In genomic region chr13:33006646-33007045, GRCh38 we compare ENCODE assay signal across 18 cellular contexts. TPM values are rescaled to one million over a fixed set of nuclear protein-coding genes. Genes with fewer than 3 reads are reported as not detected.
A peak's percentile ranks its signal among the peaks of the same experiment; 100 is the strongest.
DNase-seq lines count a peak whose midpoint lies in the region; ATAC-seq, FAIRE-seq and TF ChIP-seq lines count a peak whose summit lies in the region.
"Had no signal": no experiment of that assay in that cellular context is flagged by ENCODE, and none has a peak within 500 bp of the region (broad histone marks: within the 10 kb centered on the region; RNA-seq: fewer than 3 reads in every experiment).

No MANE protein-coding gene starts in this region.

- peak overlapping the region; percentile 19 for H3K27ac ChIP-seq in HepG2 (ENCODE audit: extremely low read length, insufficient read depth, low read length)
- H3K27ac ChIP-seq: 22Rv1, GM23248, HL-60 had no signal

- no peak for ATAC-seq in HepG2
- no peak for ATAC-seq in GM18511 (IDR thresholded peaks at IDR 0.05; ENCODE audit: unreplicated experiment)
- ATAC-seq: CD8-positive, alpha-beta T cell; HCT116 had no signal

- CTCF ChIA-PET in HepG2 (lab: Yijun Ruan, JAX; ENCODE audit: low intra/inter-chr PET ratio, low total read pairs), result no interaction called here

- H3K27me3 ChIP-seq in HepG2 (ENCODE audit: control insufficient read depth in 1 of 2, insufficient read depth in 2 of 2, low read length in 2 of 2), result no peaks in the 10 kb centered on the region

- no peak for TF ChIP-seq RAD21 in HepG2 (CRISPR knock-in tag; IDR thresholded peaks at IDR 0.05)

- peaks cover 18% of the 10 kb centered on the region for H3K4me1 ChIP-seq in HepG2 (ENCODE audit: insufficient read depth, low read length)
- H3K4me1 ChIP-seq: Caco-2 had no signal

- no peak for TF ChIP-seq EP300 in HepG2 (IDR thresholded peaks at IDR 0.05; ENCODE audit: low read depth in 2 of 2, low read length in 2 of 2)
- no peak for TF ChIP-seq EP300 in HepG2 (CRISPR knock-in tag; IDR thresholded peaks at IDR 0.05; ENCODE audit: borderline replicate concordance)

- POLR2A ChIA-PET in HepG2 (lab: Yijun Ruan, JAX), result no interaction called here

- TF ChIP-seq POLR2A in HepG2 (IDR thresholded peaks at IDR 0.05; ENCODE audit: insufficient read depth in 1 of 2, low read depth in 2 of 2, low read length in 2 of 2), result no peak

- in situ Hi-C loops in HepG2 (cut with HindIII; ENCODE audit: extremely low pct_ligation_motif_present, low pct_unique_long_range_greater_than_20kb), result no loop called here

- peak overlapping the region; percentile 10; the same call in 1 of the 2 replicates for H3K4me2 ChIP-seq in HepG2 (ENCODE audit: low read depth, low read length)

- H3K9ac ChIP-seq in HepG2 (ENCODE audit: insufficient read depth, low read depth, low read length), result no peak overlapping the region
- H3K9ac ChIP-seq: GM23248 had no signal

- peaks cover 14% of the 10 kb centered on the region for H3K9me3 ChIP-seq in HepG2 (ENCODE audit: low read length)
- H3K9me3 ChIP-seq: Caco-2 had no signal

- no TSS peak for BruUV-seq in HepG2 (replicated peaks; lab: Mats Ljungman, UMichigan)

- intact Hi-C loops in HepG2 (cut with micrococcal nuclease; ENCODE audit: unreplicated experiment), result no loop called here

- TF ChIP-seq CTCF in HepG2 (CRISPR knock-in tag; IDR thresholded peaks at IDR 0.05), result no peak

- H3K79me2 ChIP-seq in HepG2 (ENCODE audit: insufficient read depth, low read length), result no peaks in the 10 kb centered on the region

- no peak overlapping the region for H2AFZ ChIP-seq in HepG2 (ENCODE audit: low read length)
- H2AFZ ChIP-seq: GM23248 had no signal

- DNase-seq in NCI-H146 (lab: John Stamatoyannopoulos, UW) (peak; percentile 35), NCI-H146 treated with DMSO at 0.1 percent for 48 hours (lab: John Stamatoyannopoulos, UW; ENCODE audit: unreplicated experiment) (no peak), HepG2 (ENCODE audit: low spot score) (no peak), renal cortical epithelial cell (ENCODE audit: low read depth) (peak; percentile 52), NCI-H1417 (lab: John Stamatoyannopoulos, UW) (no peak), DMS79 (lab: John Stamatoyannopoulos, UW) (no peak)
- DNase-seq: Caco-2; CD8-positive, alpha-beta T cell; DMS53; GM23248; IMR-90 had no signal

- WGBS in HepG2 (ENCODE audit: low lambda C conversion rate), result 36% methylated on average over 3 of the region's 3 CpGs

- H4K20me1 ChIP-seq in HepG2 (ENCODE audit: insufficient read depth, low read length), result no peaks in the 10 kb centered on the region

- no peak for FAIRE-seq in HepG2 (lab: Jason Lieb, UNC)
- FAIRE-seq: H54 had no signal

- no peak overlapping the region for H3K4me3 ChIP-seq in HepG2 (replicated peaks in 1 of 3; ENCODE audit: insufficient read depth in 1 of 3, low read depth in 2 of 3, low read length in 3 of 3)
- H3K4me3 ChIP-seq: GM23248 had no signal

- H3K36me3 ChIP-seq in HepG2 (replicated peaks in 1 of 2; ENCODE audit: control insufficient read depth in 1 of 2, insufficient read depth in 2 of 2, low read length in 2 of 2), result no peaks in the 10 kb centered on the region

TF ChIP-seq in HepG2, 621 proteins besides CTCF, POLR2A, EP300 and RAD21 (continues in another document):
- TF ChIP-seq ATAD3A (CRISPR knock-in tag; IDR thresholded peaks at IDR 0.05), result no peak
- no peak for TF ChIP-seq ZSCAN12 (CRISPR knock-in tag; IDR thresholded peaks at IDR 0.05)
- TF ChIP-seq NFATC3 (CRISPR knock-in tag; IDR thresholded peaks at IDR 0.05), result no peak
- TF ChIP-seq IKZF1 (IDR thresholded peaks at IDR 0.05), result no peak
- no peak for TF ChIP-seq ZNF678 (CRISPR knock-in tag; IDR thresholded peaks at IDR 0.05)
- TF ChIP-seq SMAD9 (CRISPR knock-in tag; IDR thresholded peaks at IDR 0.05), result no peak
- no peak for TF ChIP-seq ATM (IDR thresholded peaks at IDR 0.05; ENCODE audit: borderline replicate concordance)
- TF ChIP-seq ZFP37 (CRISPR knock-in tag; IDR thresholded peaks at IDR 0.05; ENCODE audit: borderline replicate concordance), result no peak
- TF ChIP-seq ZNF275 (CRISPR knock-in tag; IDR thresholded peaks at IDR 0.05; ENCODE audit: borderline replicate concordance), result no peak
- no peak for TF ChIP-seq PAX8 (CRISPR knock-in tag; IDR thresholded peaks at IDR 0.05; ENCODE audit: borderline replicate concordance)
- TF ChIP-seq ZNF83 (CRISPR knock-in tag; IDR thresholded peaks at IDR 0.05; ENCODE audit: borderline replicate concordance), result no peak
- no peak for TF ChIP-seq ZNF788 (CRISPR knock-in tag; IDR thresholded peaks at IDR 0.05; ENCODE audit: borderline replicate concordance)
- TF ChIP-seq CHD2 (IDR thresholded peaks at IDR 0.05; ENCODE audit: low read depth, low read length), result no peak

RNA-seq across cellular contexts. Expression of gene KL, which starts 9.6 kb away (rescaled TPM):
- total RNA-seq in HepG2 (2016; rRNA removed; fragmentation: Illumina TruSeq; extraction: Trizol) (not detected in 2 replicates), renal cortical epithelial cell (11.9 and 12.7 TPM in 2 replicates)
- not detected in 2 replicates for total RNA-seq in HepG2 (2016; cell fraction: cytosol; rRNA removed; fragmentation: Illumina TruSeq; extraction: Trizol; ENCODE audit: low read depth)
- not detected in 2 replicates for total RNA-seq in HepG2 (2016; cell fraction: insoluble cytoplasmic fraction; rRNA removed; fragmentation: Illumina TruSeq; extraction: Trizol)
- not detected in 2 replicates for total RNA-seq in HepG2 (2016; cell fraction: membrane; rRNA removed; fragmentation: Illumina TruSeq; extraction: Trizol)
- not detected in 2 replicates for total RNA-seq in HepG2 (2016; cell fraction: nucleus; rRNA removed; fragmentation: Illumina TruSeq; extraction: Trizol)
- not detected in 2 replicates for polyA plus RNA-seq in HepG2 (2011; rRNA removed)
- not detected in 2 replicates for polyA plus RNA-seq in HepG2 (2011; cell fraction: cytosol; rRNA removed)
- polyA plus RNA-seq in HepG2 (2011; cell fraction: nucleus; rRNA removed), result not detected in 2 replicates
- not detected in 2 replicates for polyA plus RNA-seq in HepG2 (2012)
- polyA plus RNA-seq in HepG2 (2016; cell fraction: cytosol; fragmentation: Illumina TruSeq; extraction: Trizol; ENCODE audit: low read depth), result not detected in 2 replicates
- polyA plus RNA-seq in HepG2 (2016; cell fraction: insoluble cytoplasmic fraction; fragmentation: Illumina TruSeq; extraction: Trizol; ENCODE audit: low read depth), result not detected in 2 replicates
- not detected in 2 replicates for polyA plus RNA-seq in HepG2 (2016; cell fraction: membrane; fragmentation: Illumina TruSeq; extraction: Trizol; ENCODE audit: low read depth)
- not detected in 2 replicates for polyA plus RNA-seq in HepG2 (2016; cell fraction: nucleus; fragmentation: Illumina TruSeq; extraction: Trizol; ENCODE audit: insufficient read depth, low read depth)
- polyA minus RNA-seq in HepG2 (2011; rRNA and poly(A)+ RNA removed; ENCODE audit: low replicate concordance), result 0.05 TPM in 1 of 2 replicates, not detected in the other
- polyA minus RNA-seq in HepG2 (2011; cell fraction: cytosol; rRNA and poly(A)+ RNA removed), result not detected in 2 replicates
- polyA minus RNA-seq in HepG2 (2011; cell fraction: nucleus; rRNA and poly(A)+ RNA removed), result not detected in 2 replicates
- total RNA-seq: CD8-positive, alpha-beta T cell; Daoy; IMR-90 had no signal
- polyA plus RNA-seq: BJ, GM23248, IMR-90 had no signal

Comparison
In these comparisons a context has a peak if more than half of its experiments do, and no peak if none do; other contexts are left out.
1. DNase-seq: peak in NCI-H146 (single experiment) and renal cortical epithelial cell (single experiment); none in NCI-H146 treated with DMSO at 0.1 percent for 48 hours (single experiment), HepG2 (single experiment), NCI-H1417 (0 of 3) and DMS79 (single experiment).
2. RNA of gene KL, which starts 9.6 kb away (total RNA-seq): 11.9 to 12.7 TPM in renal cortical epithelial cell; not detected in HepG2; every median in the first group is over 10 times any median in the second.